Comparison of ENCODE assay signal across 27 cellular contexts in the genomic region with DNA sequence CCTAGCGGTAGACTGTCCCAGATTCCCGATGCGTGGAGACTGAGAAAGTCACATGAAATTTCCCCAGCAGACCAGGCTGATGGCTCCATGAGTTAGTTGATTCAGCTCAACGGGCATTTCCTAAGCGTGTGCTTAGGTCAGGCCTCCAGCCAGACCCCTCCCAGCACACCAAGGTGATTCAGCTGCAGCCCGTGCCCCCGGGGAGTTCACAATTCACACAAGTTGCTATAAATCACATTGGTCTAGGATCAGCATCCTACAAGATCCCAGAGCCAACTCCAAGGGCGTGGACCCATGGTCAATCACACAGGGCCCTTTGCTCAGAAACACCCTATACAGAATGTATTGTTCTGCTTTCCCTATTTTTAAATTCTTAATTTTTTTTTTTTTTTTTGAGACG. TPM values are rescaled to one million over a fixed set of nuclear protein-coding genes. Genes with fewer than 3 reads are reported as not detected.
DNase-seq lines count a peak whose midpoint lies in the region; ATAC-seq and TF ChIP-seq lines count a peak whose summit lies in the region.
"Had no signal": no experiment of that assay in that cellular context is flagged by ENCODE, and none has a peak within 500 bp of the region (broad histone marks: within the 10 kb centered on the region; RNA-seq: fewer than 3 reads in every experiment).

No MANE protein-coding gene starts in this region.

- peak overlapping the region in 4 of 6 donors; percentile 35 to 86 (median 64) for H3K27ac Mint-ChIP-seq in naive B cell
- H3K27ac Mint-ChIP-seq in stimulated activated memory B cell treated with anti-CD40 and anti-IgM and Interleukin-4, amounts not matched to agents 10 μg/mL and 1 μg/mL and 100 μg/mL, for 72 hours = peak overlapping the region; percentile 46
- no peak overlapping the region for H3K27ac Mint-ChIP-seq in activated T-cell treated with anti-CD3 and anti-CD28 coated beads, Interleukin-2, amount 50 U/mL, for 24 hours
- H3K27ac Mint-ChIP-seq: activated CD4-positive, alpha-beta T cell treated with anti-CD3 and anti-CD28 coated beads for 36 hours; activated naive CD4-positive, alpha-beta T cell treated with anti-CD3 and anti-CD28 coated beads, Interleukin-2, amount 50 U/mL, for 72 hours; activated T-cell treated with anti-CD3 and anti-CD28 coated beads, Interleukin-2, amount 50 U/mL, for 72 hours; stimulated activated naive CD8-positive, alpha-beta T cell treated with anti-CD3 and anti-CD28 coated beads, Interleukin-15, Interleukin-2, amounts not matched to agents 100 ng/mL and 50 ng/mL, for 24 hours had no signal

- H3K79me2 ChIP-seq in KMS-11 (ENCODE audit: insufficient read depth, low read depth) = peaks cover 100% of the 10 kb centered on the region
- H3K79me2 ChIP-seq: parathyroid adenoma had no signal

- H3K36me3 ChIP-seq in KMS-11 (ENCODE audit: insufficient read depth) = no peaks in the 10 kb centered on the region
- no peaks in the 10 kb centered on the region for H3K36me3 ChIP-seq in upper lobe of left lung
- H3K36me3 ChIP-seq: HAP-1, heart left ventricle, left lung had no signal

- no peaks in the 10 kb centered on the region for H3K9me3 Mint-ChIP-seq in naive B cell
- H3K9me3 Mint-ChIP-seq in stimulated activated memory B cell treated with anti-CD40 and anti-IgM and Interleukin-4, amounts not matched to agents 10 μg/mL and 1 μg/mL and 100 μg/mL, for 72 hours = no peaks in the 10 kb centered on the region
- H3K9me3 Mint-ChIP-seq in activated T-cell treated with anti-CD3 and anti-CD28 coated beads, Interleukin-2, amount 50 U/mL, for 24 hours = no peaks in the 10 kb centered on the region
- H3K9me3 Mint-ChIP-seq: activated T-cell treated with anti-CD3 and anti-CD28 coated beads, Interleukin-2, amount 50 U/mL, for 72 hours; stimulated activated naive CD8-positive, alpha-beta T cell treated with anti-CD3 and anti-CD28 coated beads, Interleukin-15, Interleukin-2, amounts not matched to agents 100 ng/mL and 50 ng/mL, for 24 hours had no signal

- DNase-seq in astrocyte of the hippocampus (ENCODE audit: low read depth, low spot score) (peak; percentile 37), naive B cell (no peak), upper lobe of left lung (no peak), left colon (no peak), NOMO-1 treated with dmso at 0.1 percent for 144 hours (lab: John Stamatoyannopoulos, UW; ENCODE audit: unreplicated experiment) (no peak)
- no peak for DNase-seq in activated T-cell treated with anti-CD3 and anti-CD28 coated beads, Interleukin-2, amount 50 U/mL, for 24 hours
- DNase-seq: activated CD4-positive, alpha-beta T cell treated with anti-CD3 and anti-CD28 coated beads for 36 hours; activated T-cell treated with anti-CD3 and anti-CD28 coated beads, Interleukin-2, amount 50 U/mL, for 72 hours; COR-L47; EL; heart left ventricle; Karpas-422; left lung; mucosa of descending colon; NCI-H1105; NCI-H2081 treated with DMSO at 0.1 percent for 48 hours; NCI-H510A; RPMI8226; trophoblast cell had no signal

- no peak for TF ChIP-seq CTCF in KMS-11 (conservative IDR thresholded peaks at IDR 0.05; ENCODE audit: low read depth, low read length)
- TF ChIP-seq CTCF in upper lobe of left lung (IDR thresholded peaks at IDR 0.05) = no peak

- no peak overlapping the region for H3K4me3 ChIP-seq in KMS-11 (IDR thresholded peaks at IDR 0.05; ENCODE audit: insufficient read depth, low read depth, low read length)
- H3K4me3 ChIP-seq in upper lobe of left lung = no peak overlapping the region
- H3K4me3 ChIP-seq: HAP-1, heart left ventricle, left lung, mucosa of descending colon had no signal

- no peaks in the 10 kb centered on the region for H3K9me3 ChIP-seq in upper lobe of left lung
- H3K9me3 ChIP-seq: HAP-1, heart left ventricle, left lung, mucosa of descending colon had no signal

- peaks cover 3% of the 10 kb centered on the region; the same call in 1 of the 2 replicates for H4K20me1 ChIP-seq in KMS-11 (ENCODE audit: insufficient read depth)

- peaks cover 84 to 99% (median 92%) of the 10 kb centered on the region in 3 donors for H3K4me1 Mint-ChIP-seq in naive B cell
- peaks cover 73% of the 10 kb centered on the region for H3K4me1 Mint-ChIP-seq in stimulated activated memory B cell treated with anti-CD40 and anti-IgM and Interleukin-4, amounts not matched to agents 10 μg/mL and 1 μg/mL and 100 μg/mL, for 72 hours
- peaks cover 10% of the 10 kb centered on the region for H3K4me1 Mint-ChIP-seq in activated T-cell treated with anti-CD3 and anti-CD28 coated beads, Interleukin-2, amount 50 U/mL, for 24 hours (ENCODE audit: low read depth)

- H3K27ac ChIP-seq in KMS-11 (peak overlapping the region; percentile 72; the same call in 1 of the 2 replicates), upper lobe of left lung (peak overlapping the region in 1 of 4 donors; percentile 19)
- H3K27ac ChIP-seq: parathyroid adenoma had no signal

- TF ChIP-seq EP300 in upper lobe of left lung (IDR thresholded peaks at IDR 0.05) = no peak

- H3K4me2 ChIP-seq in KMS-11 = peak overlapping the region; percentile 99; the same call in 1 of the 2 replicates

- no peak overlapping the region for H2AFZ ChIP-seq in KMS-11 (ENCODE audit: low read depth)
- H2AFZ ChIP-seq: parathyroid adenoma had no signal

- TF ChIP-seq POLR2A in upper lobe of left lung (IDR thresholded peaks at IDR 0.05) = no peak

- peak overlapping the region in 5 of 8 donors; percentile 19 to 73 (median 34) for H3K4me3 Mint-ChIP-seq in naive B cell
- no peak overlapping the region for H3K4me3 Mint-ChIP-seq in stimulated activated memory B cell treated with anti-CD40 and anti-IgM and Interleukin-4, amounts not matched to agents 10 μg/mL and 1 μg/mL and 100 μg/mL, for 72 hours
- H3K4me3 Mint-ChIP-seq in activated T-cell treated with anti-CD3 and anti-CD28 coated beads, Interleukin-2, amount 50 U/mL, for 24 hours = no peak overlapping the region
- H3K4me3 Mint-ChIP-seq: activated CD4-positive, alpha-beta T cell treated with anti-CD3 and anti-CD28 coated beads for 36 hours; activated T-cell treated with anti-CD3 and anti-CD28 coated beads, Interleukin-2, amount 50 U/mL, for 72 hours; stimulated activated naive CD8-positive, alpha-beta T cell treated with anti-CD3 and anti-CD28 coated beads, Interleukin-15, Interleukin-2, amounts not matched to agents 100 ng/mL and 50 ng/mL, for 24 hours had no signal

- intact Hi-C loops in left colon (cut with DNase I, micrococcal nuclease) = no loop called here

- H3K27me3 Mint-ChIP-seq in naive B cell = no peaks in the 10 kb centered on the region
- no peaks in the 10 kb centered on the region for H3K27me3 Mint-ChIP-seq in stimulated activated memory B cell treated with anti-CD40 and anti-IgM and Interleukin-4, amounts not matched to agents 10 μg/mL and 1 μg/mL and 100 μg/mL, for 72 hours
- H3K27me3 Mint-ChIP-seq in activated T-cell treated with anti-CD3 and anti-CD28 coated beads, Interleukin-2, amount 50 U/mL, for 24 hours = peaks cover 3% of the 10 kb centered on the region
- H3K27me3 Mint-ChIP-seq: stimulated activated naive CD8-positive, alpha-beta T cell treated with anti-CD3 and anti-CD28 coated beads, Interleukin-15, Interleukin-2, amounts not matched to agents 100 ng/mL and 50 ng/mL, for 24 hours had no signal

- H3K36me3 Mint-ChIP-seq in naive B cell = no peaks in the 10 kb centered on the region
- no peaks in the 10 kb centered on the region for H3K36me3 Mint-ChIP-seq in stimulated activated memory B cell treated with anti-CD40 and anti-IgM and Interleukin-4, amounts not matched to agents 10 μg/mL and 1 μg/mL and 100 μg/mL, for 72 hours
- no peaks in the 10 kb centered on the region for H3K36me3 Mint-ChIP-seq in activated T-cell treated with anti-CD3 and anti-CD28 coated beads, Interleukin-2, amount 50 U/mL, for 24 hours (ENCODE audit: low read depth)

- H3K27me3 ChIP-seq in KMS-11 (ENCODE audit: insufficient read depth, low read depth) = no peaks in the 10 kb centered on the region
- no peaks in the 10 kb centered on the region for H3K27me3 ChIP-seq in upper lobe of left lung
- H3K27me3 ChIP-seq: left lung had no signal

- WGBS in upper lobe of left lung, 2 donors = 89 to 94% methylated on average over 9 of the region's 9 CpGs

- H3K9ac ChIP-seq in KMS-11 = no peak overlapping the region
- H3K9ac ChIP-seq: parathyroid adenoma had no signal

- H3K4me1 ChIP-seq in KMS-11 (ENCODE audit: low read depth, poor library complexity, severe bottlenecking) = peaks cover 100% of the 10 kb centered on the region
- H3K4me1 ChIP-seq in upper lobe of left lung = peaks cover 0 to 14% (median 10%) of the 10 kb centered on the region in 4 donors
- H3K4me1 ChIP-seq: HAP-1, parathyroid adenoma had no signal

- ATAC-seq in naive B cell (ENCODE audit: low read depth in 2 of 2) (peak; percentile 47 to 58), upper lobe of left lung (ENCODE audit: low FRiP score in 2 of 2) (no peak), left colon (no peak)
- no peak for ATAC-seq in stimulated activated memory B cell treated with anti-CD40 and anti-IgM and Interleukin-4, amounts not matched to agents 10 μg/mL and 1 μg/mL and 100 μg/mL, for 72 hours
- ATAC-seq: activated CD4-positive, alpha-beta T cell treated with anti-CD3 and anti-CD28 coated beads for 36 hours; activated naive CD4-positive, alpha-beta T cell treated with anti-CD3 and anti-CD28 coated beads, Interleukin-2, amount 50 U/mL, for 72 hours; activated T-cell treated with anti-CD3 and anti-CD28 coated beads, Interleukin-2, amount 50 U/mL, for 72 hours; mucosa of descending colon had no signal

RNA-seq across cellular contexts. Expression of gene CHST15, which starts 17.1 kb away (rescaled TPM):
- 10 to 100 TPM; 13.4 to 19.5 (median 17.0) TPM for polyA plus RNA-seq in naive B cell (ENCODE audit: low read depth in 6 of 6)
- total RNA-seq in upper lobe of left lung (10 to 100 TPM; 16.1 to 54.5 (median 27.3) TPM), left colon (10 to 100 TPM in 1 of 2 donors, 1 to 10 TPM in 1; 2.7 to 11.6 TPM)
- total RNA-seq: activated CD8-positive, alpha-beta memory T cell treated with anti-CD3 and anti-CD28 coated beads for 36 hours; HT-29 had no signal

Comparison
In these comparisons a context has a peak if more than half of its experiments do, and no peak if none do; other contexts are left out.
1. ATAC-seq: peak in naive B cell (2 of 2); none in stimulated activated memory B cell treated with anti-CD40 and anti-IgM and Interleukin-4, amounts not matched to agents 10 μg/mL and 1 μg/mL and 100 μg/mL, for 72 hours (single experiment), upper lobe of left lung (0 of 2) and left colon (single experiment).
2. H3K4me3 Mint-ChIP-seq: peak in naive B cell (5 of 8); none in stimulated activated memory B cell treated with anti-CD40 and anti-IgM and Interleukin-4, amounts not matched to agents 10 μg/mL and 1 μg/mL and 100 μg/mL, for 72 hours (single experiment) and activated T-cell treated with anti-CD3 and anti-CD28 coated beads, Interleukin-2, amount 50 U/mL, for 24 hours (single experiment).